In genomic region chr3:50267280-50267913, GRCh38 we compare ENCODE assay signal across 10 cellular contexts. TPM values are rescaled to one million over a fixed set of nuclear protein-coding genes. Genes with fewer than 3 reads are reported as not detected.
DNase-seq lines count a peak whose midpoint lies in the region; ATAC-seq and TF ChIP-seq lines count a peak whose summit lies in the region.
"Had no signal": no experiment of that assay in that cellular context is flagged by ENCODE, and none has a peak within 500 bp of the region (broad histone marks: within the 10 kb centered on the region; RNA-seq: fewer than 3 reads in every experiment).

No MANE protein-coding gene starts in this region.

- intact Hi-C loops in vagina (cut with DNase I), result no loop called here

- no peaks in the 10 kb centered on the region for H3K36me3 ChIP-seq in vagina

- DNase-seq in NCI-H2227 (lab: John Stamatoyannopoulos, UW; ENCODE audit: unreplicated experiment), result peak; percentile 29
- DNase-seq in NCI-H2227 treated with DMSO at 0.1 percent for 48 hours (lab: John Stamatoyannopoulos, UW), result no peak
- no peak for DNase-seq in fibroblast of mammary gland (ENCODE audit: low read depth)
- DNase-seq in myocyte (ENCODE audit: low read depth), result peak; percentile 69
- DNase-seq in vagina (ENCODE audit: extremely low spot score in 2 of 2), result no peak
- DNase-seq in T-helper 2 cell, result no peak
- DNase-seq: activated CD4-positive, alpha-beta T cell treated with anti-CD3 and anti-CD28 coated beads, Interleukin-2, amount 50 U/mL, for 4 hours; CD4-positive, CD25-positive, alpha-beta regulatory T cell had no signal

- peak overlapping the region; percentile 98 for H3K27ac ChIP-seq in vagina

- TF ChIP-seq CTCF in fibroblast of mammary gland (conservative IDR thresholded peaks at IDR 0.05; ENCODE audit: control insufficient read depth, insufficient read depth, low read depth, low read length), result no peak
- TF ChIP-seq CTCF in vagina (IDR thresholded peaks at IDR 0.05), result no peak

- no peaks in the 10 kb centered on the region for H3K27me3 ChIP-seq in vagina

- TF ChIP-seq POLR2A in vagina (IDR thresholded peaks at IDR 0.05), result no peak

- H3K4me1 ChIP-seq in vagina, result peaks cover 90% of the 10 kb centered on the region

- no peaks in the 10 kb centered on the region for H3K9me3 ChIP-seq in vagina

- no peak for ATAC-seq in HG02852 (IDR thresholded peaks at IDR 0.05; ENCODE audit: unreplicated experiment)
- no peak for ATAC-seq in GM18520 (IDR thresholded peaks at IDR 0.05; ENCODE audit: unreplicated experiment)

- peak overlapping the region; percentile 37 for H3K4me3 ChIP-seq in fibroblast of mammary gland (ENCODE audit: control insufficient read depth, low read depth, low read length)
- H3K4me3 ChIP-seq in vagina, result peak overlapping the region; percentile 37 to 46

RNA-seq across cellular contexts. Expression of gene SEMA3B, which starts 1.6 kb away (rescaled TPM):
- total RNA-seq in myocyte, result 8.3 and 14.0 TPM in 2 replicates
- 12.5 TPM for polyA plus RNA-seq in myocyte (2012)
- 32.9 TPM for total RNA-seq in vagina
- polyA plus RNA-seq: CD4-positive, CD25-positive, alpha-beta regulatory T cell had no signal

RNA-seq across cellular contexts. Expression of gene LSMEM2, which starts 11.5 kb away (rescaled TPM):
- 0.47 and 2.7 TPM in 2 replicates for total RNA-seq in myocyte
- polyA plus RNA-seq in myocyte (2012), result 1.2 TPM
- total RNA-seq in vagina, result not detected
- total RNA-seq: CD4-positive, CD25-positive, alpha-beta regulatory T cell had no signal

RNA-seq across cellular contexts. Expression of gene IFRD2, which starts 24.8 kb away (rescaled TPM):
- total RNA-seq in myocyte, result 99.0 and 99.1 TPM in 2 replicates
- 55.1 TPM for polyA plus RNA-seq in myocyte (2012)
- total RNA-seq in vagina, result 37.3 TPM

RNA-seq across cellular contexts. Expression of gene GNAI2, which starts 31.4 kb away (rescaled TPM):
- total RNA-seq in myocyte (137 and 138 TPM in 2 replicates), vagina (244 TPM)
- polyA plus RNA-seq in myocyte (2012), result 351 TPM

RNA-seq across cellular contexts. Expression of gene HYAL3, which starts 31.8 kb away (rescaled TPM):
- total RNA-seq in myocyte (2.9 and 7.4 TPM in 2 replicates), vagina (8.1 TPM)
- 5.8 TPM for polyA plus RNA-seq in myocyte (2012)

Comparison
In these comparisons a context has a peak if more than half of its experiments do, and no peak if none do; other contexts are left out.
1. DNase-seq: peak in NCI-H2227 (single experiment) and myocyte (single experiment); none in NCI-H2227 treated with DMSO at 0.1 percent for 48 hours (single experiment), fibroblast of mammary gland (single experiment), vagina (0 of 2) and T-helper 2 cell (0 of 5).